Comparison of ENCODE assay signal across 18 cellular contexts in genomic region chr13:55234311-55234710, GRCh38.
"Had no signal": no experiment of that assay in that cellular context is flagged by ENCODE, and none has a peak within 500 bp of the region (broad histone marks: within the 10 kb centered on the region; RNA-seq: fewer than 3 reads in every experiment).

No MANE protein-coding gene starts in this region.

- H3K4me1 Mint-ChIP-seq: memory B cell had no signal

- H3K36me3 Mint-ChIP-seq: memory B cell had no signal

- H3K27ac ChIP-seq: colonic mucosa, esophagus muscularis mucosa, foreskin keratinocyte, gastroesophageal sphincter, heart right ventricle, left lung had no signal

- DNase-seq: colonic mucosa; cortex of kidney; effector CD4-positive, alpha-beta T cell; effector memory CD4-positive, alpha-beta T cell; foreskin keratinocyte; heart right ventricle; hippocampal formation; left cardiac atrium; left lung; left ventricle myocardium superior; mammary epithelial cell; mesendoderm; midbrain had no signal

- H3K27me3 ChIP-seq: colonic mucosa, esophagus muscularis mucosa, foreskin keratinocyte, gastroesophageal sphincter, heart right ventricle, left lung had no signal

- H3K27ac Mint-ChIP-seq: dendritic cell treated with granulocyte-macrophage colony-stimulating factor and Interleukin-4, amounts not matched to agents 40 ng/mL and 50 ng/mL, for 4 days; memory B cell had no signal

- H3K4me3 ChIP-seq: colonic mucosa, esophagus muscularis mucosa, gastroesophageal sphincter, heart right ventricle, left lung, lung had no signal

- H3K27me3 Mint-ChIP-seq: dendritic cell treated with granulocyte-macrophage colony-stimulating factor and Interleukin-4, amounts not matched to agents 40 ng/mL and 50 ng/mL, for 4 days; memory B cell had no signal

- H3K4me3 Mint-ChIP-seq: dendritic cell treated with granulocyte-macrophage colony-stimulating factor and Interleukin-4, amounts not matched to agents 40 ng/mL and 50 ng/mL, for 4 days; memory B cell had no signal
